In genomic region chr2:212974692-212975091, GRCh38 we compare ENCODE assay signal across 12 cellular contexts.
DNase-seq lines count a peak whose midpoint lies in the region; ATAC-seq and TF ChIP-seq lines count a peak whose summit lies in the region.
"Had no signal": no experiment of that assay in that cellular context is flagged by ENCODE, and none has a peak within 500 bp of the region (broad histone marks: within the 10 kb centered on the region; RNA-seq: fewer than 3 reads in every experiment).

No MANE protein-coding gene starts in this region.

- DNase-seq in AG09319 (ENCODE audit: extremely low read depth, low read depth) (peak; percentile 57), LHCN-M2 (ENCODE audit: low read depth) (peak; percentile 86), choroid plexus epithelial cell (ENCODE audit: low read depth) (peak; percentile 92), lower lobe of right lung (no peak), nephron progenitor cell (no peak)
- DNase-seq in stimulated activated CD4-positive, alpha-beta T cell treated with anti-CD3 and anti-CD28 coated beads, Interleukin-12 subunit alpha, Interleukin-12 subunit beta, amount 100 ng/mL, for 4 hours: no peak
- DNase-seq in effector memory CD8-positive, alpha-beta T cell: no peak
- DNase-seq: CD4-positive, alpha-beta T cell had no signal

- H3K36me3 ChIP-seq in lower lobe of right lung: no peaks in the 10 kb centered on the region
- H3K36me3 ChIP-seq: esophagus muscularis mucosa had no signal

- TF ChIP-seq CTCF in AG09319 (IDR thresholded peaks at IDR 0.05; ENCODE audit: low read depth, low read length) (no peak), choroid plexus epithelial cell (conservative IDR thresholded peaks at IDR 0.05; ENCODE audit: low read depth, low read length) (no peak), lower lobe of right lung (IDR thresholded peaks at IDR 0.05) (no peak), nephron progenitor cell (IDR thresholded peaks at IDR 0.05) (no peak)

- H3K4me3 ChIP-seq in choroid plexus epithelial cell (ENCODE audit: low read depth, low read length) (no peak overlapping the region), lower lobe of right lung (no peak overlapping the region)
- H3K4me3 ChIP-seq: esophagus muscularis mucosa had no signal

- no peak overlapping the region for H3K4me3 Mint-ChIP-seq in nephron progenitor cell
- no peak overlapping the region for H3K4me3 Mint-ChIP-seq in effector memory CD8-positive, alpha-beta T cell
- H3K4me3 Mint-ChIP-seq: activated naive CD8-positive, alpha-beta T cell; CD4-positive, alpha-beta T cell; stimulated activated naive CD8-positive, alpha-beta T cell treated with anti-CD3 and anti-CD28 coated beads, Interleukin-15, Interleukin-2, amounts not matched to agents 100 ng/mL and 50 ng/mL, for 24 hours had no signal

- H3K27me3 Mint-ChIP-seq in nephron progenitor cell (ENCODE audit: low read depth, poor library complexity): peaks cover 4% of the 10 kb centered on the region
- no peaks in the 10 kb centered on the region for H3K27me3 Mint-ChIP-seq in effector memory CD8-positive, alpha-beta T cell
- H3K27me3 Mint-ChIP-seq: activated naive CD8-positive, alpha-beta T cell; CD4-positive, alpha-beta T cell; stimulated activated naive CD8-positive, alpha-beta T cell treated with anti-CD3 and anti-CD28 coated beads, Interleukin-15, Interleukin-2, amounts not matched to agents 100 ng/mL and 50 ng/mL, for 24 hours had no signal

- H3K9me3 Mint-ChIP-seq in nephron progenitor cell: no peaks in the 10 kb centered on the region
- no peaks in the 10 kb centered on the region for H3K9me3 Mint-ChIP-seq in effector memory CD8-positive, alpha-beta T cell
- H3K9me3 Mint-ChIP-seq: CD4-positive, alpha-beta T cell had no signal

- H3K27me3 ChIP-seq in lower lobe of right lung (ENCODE audit: low read depth): no peaks in the 10 kb centered on the region
- H3K27me3 ChIP-seq: esophagus muscularis mucosa had no signal

- no peaks in the 10 kb centered on the region for H3K9me3 ChIP-seq in lower lobe of right lung
- H3K9me3 ChIP-seq: esophagus muscularis mucosa had no signal

- no peak overlapping the region for H3K27ac Mint-ChIP-seq in nephron progenitor cell
- no peak overlapping the region for H3K27ac Mint-ChIP-seq in effector memory CD8-positive, alpha-beta T cell
- H3K27ac Mint-ChIP-seq: activated naive CD8-positive, alpha-beta T cell; CD4-positive, alpha-beta T cell; stimulated activated naive CD8-positive, alpha-beta T cell treated with anti-CD3 and anti-CD28 coated beads, Interleukin-15, Interleukin-2, amounts not matched to agents 100 ng/mL and 50 ng/mL, for 24 hours had no signal

- H3K36me3 Mint-ChIP-seq in nephron progenitor cell (ENCODE audit: low read depth): no peaks in the 10 kb centered on the region
- H3K36me3 Mint-ChIP-seq in effector memory CD8-positive, alpha-beta T cell (ENCODE audit: insufficient read depth): no peaks in the 10 kb centered on the region
- H3K36me3 Mint-ChIP-seq: activated naive CD8-positive, alpha-beta T cell had no signal

- intact Hi-C loops in lower lobe of right lung (cut with DNase I): no loop called here

- H3K4me1 ChIP-seq in lower lobe of right lung: no peaks in the 10 kb centered on the region

- peak; percentile 80 to 88 for ATAC-seq in lower lobe of right lung
- no peak for ATAC-seq in effector memory CD8-positive, alpha-beta T cell (replicated peaks)
- ATAC-seq in GM19463 (IDR thresholded peaks at IDR 0.05; ENCODE audit: unreplicated experiment): no peak

- H3K27ac ChIP-seq in lower lobe of right lung: no peak overlapping the region
- H3K27ac ChIP-seq: esophagus muscularis mucosa had no signal

- H3K4me1 Mint-ChIP-seq in nephron progenitor cell: no peaks in the 10 kb centered on the region
- H3K4me1 Mint-ChIP-seq in effector memory CD8-positive, alpha-beta T cell (ENCODE audit: low read depth in 2 of 2): peaks cover 10 to 15% of the 10 kb centered on the region in 2 donors

Comparison
In these comparisons a context has a peak if more than half of its experiments do, and no peak if none do; other contexts are left out.
1. DNase-seq: peak in AG09319 (single experiment), LHCN-M2 (single experiment) and choroid plexus epithelial cell (single experiment); none in lower lobe of right lung (single experiment), nephron progenitor cell (single experiment), stimulated activated CD4-positive, alpha-beta T cell treated with anti-CD3 and anti-CD28 coated beads, Interleukin-12 subunit alpha, Interleukin-12 subunit beta, amount 100 ng/mL, for 4 hours (single experiment) and effector memory CD8-positive, alpha-beta T cell (0 of 3).
2. ATAC-seq: peak in lower lobe of right lung (2 of 2); none in effector memory CD8-positive, alpha-beta T cell (single experiment) and GM19463 (single experiment).